11 cellular contexts compared by ENCODE assay signal in the genomic region with DNA sequence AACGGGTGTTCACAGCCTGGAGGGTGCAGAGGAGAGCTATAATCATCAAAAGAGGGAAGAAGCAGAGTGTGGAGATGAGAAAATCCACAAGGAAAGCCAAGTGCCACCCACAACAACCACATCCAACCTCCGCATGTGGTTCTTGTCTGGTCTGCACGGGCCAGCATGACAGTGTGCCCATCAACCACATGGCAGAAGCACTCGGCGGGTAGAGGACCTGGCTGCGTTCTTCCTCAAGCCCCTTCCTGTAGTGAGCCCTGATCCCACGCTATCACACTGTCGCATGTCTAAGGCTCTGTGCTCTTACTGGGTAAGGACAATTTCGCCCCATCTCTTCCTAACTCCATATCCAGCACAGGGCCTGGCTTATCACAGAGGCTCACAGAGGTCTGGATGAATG. TPM values are rescaled to one million over a fixed set of nuclear protein-coding genes. Genes with fewer than 3 reads are reported as not detected.
A peak's percentile ranks its signal among the peaks of the same experiment; 100 is the strongest.
DNase-seq lines count a peak whose midpoint lies in the region; ATAC-seq and TF ChIP-seq lines count a peak whose summit lies in the region.
"Had no signal": no experiment of that assay in that cellular context is flagged by ENCODE, and none has a peak within 500 bp of the region (broad histone marks: within the 10 kb centered on the region; RNA-seq: fewer than 3 reads in every experiment).

No MANE protein-coding gene starts in this region.

- H3K4me1 Mint-ChIP-seq in activated naive CD4-positive, alpha-beta T cell treated with anti-CD3 and anti-CD28 coated beads for 36 hours (ENCODE audit: low read depth): peaks cover 12% of the 10 kb centered on the region
- H3K4me1 Mint-ChIP-seq in effector memory CD8-positive, alpha-beta T cell (ENCODE audit: low read depth in 2 of 2): peaks cover 15 to 24% of the 10 kb centered on the region in 2 donors

- H3K4me3 ChIP-seq in gastrocnemius medialis (no peak overlapping the region), A673 (ENCODE audit: low read depth, low read length, poor library complexity, severe bottlenecking) (no peak overlapping the region)

- intact Hi-C loops in activated naive CD4-positive, alpha-beta T cell treated with anti-CD3 and anti-CD28 coated beads for 36 hours (cut with micrococcal nuclease): loop anchor here (10.0 kb wide), 1 partner anchor 572 kb away; no protein-coding TSS in a partner anchor
- intact Hi-C loops in gastrocnemius medialis (cut with DNase I; ENCODE audit: low total_unique reads): no loop called here
- intact Hi-C loops in A673 (cut with micrococcal nuclease; ENCODE audit: unreplicated experiment): loop anchor here (5.0 kb wide), 1 partner anchor 55 kb away; a partner anchor contains a TSS

- in situ Hi-C loops in gastrocnemius medialis (cut with MboI; ENCODE audit: low sequenced_read_pairs in 4 of 4): loop anchor here (5.0 to 10.0 kb wide), 3 partner anchors 50 to 55 kb away; a partner anchor contains a TSS

- POLR2A ChIA-PET in A673 (lab: Charles Lee; ENCODE audit: low non-redundant PET): no interaction called here

- no TSS peak for BruUV-seq in A673 (replicated peaks; lab: Mats Ljungman, UMichigan)

- H3K9me3 ChIP-seq in gastrocnemius medialis (no peaks in the 10 kb centered on the region), A673 (ENCODE audit: low read depth, low read length, poor library complexity, severe bottlenecking) (no peaks in the 10 kb centered on the region)

- H3K36me3 ChIP-seq in gastrocnemius medialis: peaks cover 0 to 68% of the 10 kb centered on the region in 2 donors
- peaks cover 5% of the 10 kb centered on the region for H3K36me3 ChIP-seq in A673 (ENCODE audit: insufficient read depth, low read length, poor library complexity, severe bottlenecking)

- no peaks in the 10 kb centered on the region for H3K9me3 Mint-ChIP-seq in activated naive CD4-positive, alpha-beta T cell treated with anti-CD3 and anti-CD28 coated beads for 36 hours
- no peaks in the 10 kb centered on the region for H3K9me3 Mint-ChIP-seq in effector memory CD8-positive, alpha-beta T cell

- H3K27ac ChIP-seq in VCaP: peak overlapping the region; percentile 66
- peak overlapping the region; percentile 21 to 78 (median 54) for H3K27ac ChIP-seq in gastrocnemius medialis
- no peak overlapping the region for H3K27ac ChIP-seq in A673 (ENCODE audit: low read depth, low read length, poor library complexity, severe bottlenecking)

- ATAC-seq in effector memory CD8-positive, alpha-beta T cell (replicated peaks): no peak
- ATAC-seq in gastrocnemius medialis: no peak

- H3K4me3 Mint-ChIP-seq in activated naive CD4-positive, alpha-beta T cell treated with anti-CD3 and anti-CD28 coated beads for 36 hours: no peak overlapping the region
- no peak overlapping the region for H3K4me3 Mint-ChIP-seq in effector memory CD8-positive, alpha-beta T cell

- no peak for DNase-seq in activated naive CD4-positive, alpha-beta T cell treated with anti-CD3 and anti-CD28 coated beads for 36 hours
- no peak for DNase-seq in activated naive CD4-positive, alpha-beta T cell treated with Interleukin-2 at 50 U/mL for 16 hours
- DNase-seq in effector memory CD8-positive, alpha-beta T cell: no peak
- DNase-seq in gastrocnemius medialis (no peak), SKM-1 treated with dmso at 0.1 percent for 144 hours (lab: John Stamatoyannopoulos, UW; ENCODE audit: unreplicated experiment) (no peak), midbrain (lab: John Stamatoyannopoulos, UW) (no peak), A673 (ENCODE audit: low spot score) (no peak)
- DNase-seq: GF-D8, NCI-H1930, NCI-H748 treated with DMSO at 0.1 percent for 48 hours had no signal

- H3K27ac Mint-ChIP-seq in activated naive CD4-positive, alpha-beta T cell treated with anti-CD3 and anti-CD28 coated beads for 36 hours: peak overlapping the region; percentile 98
- peak overlapping the region; percentile 57 to 67 for H3K27ac Mint-ChIP-seq in effector memory CD8-positive, alpha-beta T cell

- H3K27me3 ChIP-seq in gastrocnemius medialis: no peaks in the 10 kb centered on the region
- H3K27me3 ChIP-seq in A673 (replicated peaks; ENCODE audit: insufficient read depth, low read depth, low read length, poor library complexity): no peaks in the 10 kb centered on the region

- H3K27me3 Mint-ChIP-seq in activated naive CD4-positive, alpha-beta T cell treated with anti-CD3 and anti-CD28 coated beads for 36 hours (ENCODE audit: low read depth): no peaks in the 10 kb centered on the region
- H3K27me3 Mint-ChIP-seq in effector memory CD8-positive, alpha-beta T cell: no peaks in the 10 kb centered on the region

- TF ChIP-seq POLR2A in gastrocnemius medialis (IDR thresholded peaks at IDR 0.05): no peak

- CTCF ChIA-PET in activated naive CD4-positive, alpha-beta T cell treated with anti-CD3 and anti-CD28 coated beads for 36 hours (lab: Charles Lee): interaction anchor here (1.0 to 4.7 kb wide), 2 partner anchors 48 to 53 kb away, joined by 3 to 75 read pairs; a partner anchor contains a TSS
- CTCF ChIA-PET in A673 (lab: Charles Lee): no interaction called here

- no peak for TF ChIP-seq CTCF in VCaP (conservative IDR thresholded peaks at IDR 0.05)
- no peak for TF ChIP-seq CTCF in gastrocnemius medialis (IDR thresholded peaks at IDR 0.05 in 4 of 5, conservative IDR thresholded peaks at IDR 0.05 in 1 of 5)
- no peak for TF ChIP-seq CTCF in A673 (conservative IDR thresholded peaks at IDR 0.05; ENCODE audit: low read depth, low read length)

- H3K4me1 ChIP-seq in gastrocnemius medialis: peaks cover 10% of the 10 kb centered on the region in 2 donors
- H3K4me1 ChIP-seq in A673 (ENCODE audit: insufficient read depth, low read length, poor library complexity, severe bottlenecking): no peaks in the 10 kb centered on the region

- H3K36me3 Mint-ChIP-seq in activated naive CD4-positive, alpha-beta T cell treated with anti-CD3 and anti-CD28 coated beads for 36 hours (ENCODE audit: low read depth): peaks cover 6% of the 10 kb centered on the region
- peaks cover 9% of the 10 kb centered on the region for H3K36me3 Mint-ChIP-seq in effector memory CD8-positive, alpha-beta T cell (ENCODE audit: insufficient read depth)

RNA-seq across cellular contexts. Expression of a gene that starts 41.9 kb away (rescaled TPM):
- 10 to 100 TPM; 18.7 to 21.6 TPM for total RNA-seq in activated naive CD4-positive, alpha-beta T cell treated with anti-CD3 and anti-CD28 coated beads for 36 hours
- total RNA-seq in gastrocnemius medialis: 10 to 100 TPM; 10.5 to 37.3 (median 23.7) TPM
- total RNA-seq in A673 (2021): 24.0 and 26.6 TPM in 2 replicates

RNA-seq across cellular contexts. Expression of a gene that starts 53.0 kb away (rescaled TPM):
- 10 to 100 TPM; 31.6 to 34.7 TPM for total RNA-seq in activated naive CD4-positive, alpha-beta T cell treated with anti-CD3 and anti-CD28 coated beads for 36 hours
- total RNA-seq in gastrocnemius medialis: 10 to 100 TPM; 38.2 to 48.1 (median 42.8) TPM
- 43.4 and 48.2 TPM in 2 replicates for total RNA-seq in A673 (2021)
